In the genomic region with DNA sequence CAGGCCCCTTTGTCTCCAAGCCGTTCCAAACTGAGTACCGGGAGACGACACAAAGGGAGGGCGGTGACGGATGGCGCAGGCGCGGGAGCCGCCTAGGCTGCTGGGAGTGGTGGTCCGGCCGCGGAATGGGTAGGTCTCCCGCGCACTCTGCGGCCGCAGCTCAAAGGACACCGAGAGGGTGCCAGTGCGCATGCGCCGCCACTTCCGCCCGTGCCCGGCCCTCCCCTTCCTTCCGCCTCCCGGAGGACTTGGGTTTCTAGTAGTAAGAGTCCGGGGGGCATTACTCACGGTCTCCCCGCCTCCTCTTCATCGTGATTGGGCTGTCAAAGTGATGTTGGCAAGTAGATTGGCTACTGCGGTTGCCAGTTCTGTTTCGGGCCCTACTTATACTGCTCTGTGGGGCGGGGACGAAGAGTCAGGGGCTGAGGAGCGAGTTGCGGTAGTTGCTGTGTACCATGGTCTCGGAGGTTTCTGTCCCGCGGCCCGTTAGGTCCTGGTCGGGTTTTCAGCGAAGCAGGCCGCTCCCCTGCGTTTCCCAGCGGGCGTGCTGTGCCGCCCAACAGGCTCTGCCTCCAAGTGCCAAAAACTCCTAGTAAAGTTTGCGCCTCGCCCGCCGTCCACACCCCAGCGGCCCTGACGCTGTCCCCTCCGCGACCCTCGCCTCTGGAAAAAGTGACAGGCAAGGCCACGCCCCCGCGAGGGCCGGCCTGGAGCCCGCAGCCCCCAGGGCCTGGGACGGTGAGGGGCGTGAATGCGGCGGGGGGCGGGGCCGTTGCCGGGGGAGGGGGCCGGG, we compare ENCODE assay signal across 1 cellular context.
TF ChIP-seq lines count a peak whose summit lies in the region.

No MANE protein-coding gene starts in this region.

TF ChIP-seq in HepG2, 621 proteins besides CTCF, POLR2A, EP300 and RAD21 (continued from another document and continues in another):
- TF ChIP-seq, protein P1, sequence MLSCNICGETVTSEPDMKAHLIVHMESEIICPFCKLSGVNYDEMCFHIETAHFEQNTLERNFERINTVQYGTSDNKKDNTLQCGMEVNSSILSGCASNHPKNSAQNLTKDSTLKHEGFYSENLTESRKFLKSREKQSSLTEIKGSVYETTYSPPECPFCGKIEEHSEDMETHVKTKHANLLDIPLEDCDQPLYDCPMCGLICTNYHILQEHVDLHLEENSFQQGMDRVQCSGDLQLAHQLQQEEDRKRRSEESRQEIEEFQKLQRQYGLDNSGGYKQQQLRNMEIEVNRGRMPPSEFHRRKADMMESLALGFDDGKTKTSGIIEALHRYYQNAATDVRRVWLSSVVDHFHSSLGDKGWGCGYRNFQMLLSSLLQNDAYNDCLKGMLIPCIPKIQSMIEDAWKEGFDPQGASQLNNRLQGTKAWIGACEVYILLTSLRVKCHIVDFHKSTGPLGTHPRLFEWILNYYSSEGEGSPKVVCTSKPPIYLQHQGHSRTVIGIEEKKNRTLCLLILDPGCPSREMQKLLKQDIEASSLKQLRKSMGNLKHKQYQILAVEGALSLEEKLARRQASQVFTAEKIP (CRISPR knock-in tag; IDR thresholded peaks at IDR 0.05; ENCODE audit: borderline replicate concordance) = no peak
- TF ChIP-seq SRSF1 (optimal IDR thresholded peaks at IDR 0.05; ENCODE audit: low read depth, low read length) = peak; percentile 96
- no peak for TF ChIP-seq FOXK2 (IDR thresholded peaks at IDR 0.05)
- TF ChIP-seq RNF2 (conservative IDR thresholded peaks at IDR 0.05; ENCODE audit: low read depth) = peak; percentile 72; the same call in 1 of the 2 replicates
- TF ChIP-seq SSRP1 (CRISPR knock-in tag; IDR thresholded peaks at IDR 0.05) = peak; percentile 90
- TF ChIP-seq ZNF335 (CRISPR knock-in tag; IDR thresholded peaks at IDR 0.05) = 0 out of 2 replicates have a peak, but pooled peaks have one; percentile 13
- no peak for TF ChIP-seq ZNF570 (CRISPR knock-in tag; IDR thresholded peaks at IDR 0.05; ENCODE audit: borderline replicate concordance)
- TF ChIP-seq TEAD3 (CRISPR knock-in tag; optimal IDR thresholded peaks at IDR 0.05; ENCODE audit: borderline replicate concordance) = peak; percentile 1
- peak; percentile 17 for TF ChIP-seq FOSL2 (CRISPR knock-in tag; IDR thresholded peaks at IDR 0.05)
- TF ChIP-seq SUZ12 (IDR thresholded peaks at IDR 0.05; ENCODE audit: low read depth, low read length) = peak; percentile 50; the same call in 1 of the 2 replicates
- peak; percentile 92; the same call in 1 of the 2 replicates for TF ChIP-seq NFKB2 (CRISPR knock-in tag; IDR thresholded peaks at IDR 0.05; ENCODE audit: borderline replicate concordance)
- no peak for TF ChIP-seq FOXC1 (CRISPR knock-in tag; IDR thresholded peaks at IDR 0.05; ENCODE audit: borderline replicate concordance)
- peak; percentile 29; the same call in 1 of the 2 replicates for TF ChIP-seq KMT2A (CRISPR knock-in tag; IDR thresholded peaks at IDR 0.05)
- TF ChIP-seq CREM (IDR thresholded peaks at IDR 0.05) = peak; percentile 54; the same call in 1 of the 2 replicates
- TF ChIP-seq CREM (CRISPR knock-in tag; IDR thresholded peaks at IDR 0.05) = no peak
- no peak for TF ChIP-seq CHD2 (IDR thresholded peaks at IDR 0.05; ENCODE audit: low read depth, low read length)
- TF ChIP-seq MTF2 (CRISPR knock-in tag; IDR thresholded peaks at IDR 0.05; ENCODE audit: borderline replicate concordance) = no peak
- TF ChIP-seq DR1 (CRISPR knock-in tag; IDR thresholded peaks at IDR 0.05) = peak; percentile 98
- TF ChIP-seq CAMTA2 (CRISPR knock-in tag; IDR thresholded peaks at IDR 0.05; ENCODE audit: borderline replicate concordance) = no peak
- TF ChIP-seq, protein P2, sequence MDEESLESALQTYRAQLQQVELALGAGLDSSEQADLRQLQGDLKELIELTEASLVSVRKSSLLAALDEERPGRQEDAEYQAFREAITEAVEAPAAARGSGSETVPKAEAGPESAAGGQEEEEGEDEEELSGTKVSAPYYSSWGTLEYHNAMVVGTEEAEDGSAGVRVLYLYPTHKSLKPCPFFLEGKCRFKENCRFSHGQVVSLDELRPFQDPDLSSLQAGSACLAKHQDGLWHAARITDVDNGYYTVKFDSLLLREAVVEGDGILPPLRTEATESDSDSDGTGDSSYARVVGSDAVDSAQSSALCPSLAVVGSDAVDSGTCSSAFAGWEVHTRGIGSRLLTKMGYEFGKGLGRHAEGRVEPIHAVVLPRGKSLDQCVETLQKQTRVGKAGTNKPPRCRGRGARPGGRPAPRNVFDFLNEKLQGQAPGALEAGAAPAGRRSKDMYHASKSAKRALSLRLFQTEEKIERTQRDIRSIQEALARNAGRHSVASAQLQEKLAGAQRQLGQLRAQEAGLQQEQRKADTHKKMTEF (CRISPR knock-in tag; IDR thresholded peaks at IDR 0.05) = peak; percentile 82
- TF ChIP-seq GATA4 (IDR thresholded peaks at IDR 0.05; ENCODE audit: borderline replicate concordance, low read depth) = peak; percentile 86
- no peak for TF ChIP-seq IRX3 (CRISPR knock-in tag; IDR thresholded peaks at IDR 0.05; ENCODE audit: borderline replicate concordance, low read depth)
- peak; percentile 79 for TF ChIP-seq RBM39 (IDR thresholded peaks at IDR 0.05; ENCODE audit: low read depth, low read length, poor library complexity, severe bottlenecking)
- no peak for TF ChIP-seq SOX6 (IDR thresholded peaks at IDR 0.05)
- TF ChIP-seq SOX6 (CRISPR knock-in tag; IDR thresholded peaks at IDR 0.05) = no peak; the same call in none of the 2 replicates
- TF ChIP-seq ZNF720 (CRISPR knock-in tag; IDR thresholded peaks at IDR 0.05) = no peak
- TF ChIP-seq ZNF724P (CRISPR knock-in tag; IDR thresholded peaks at IDR 0.05; ENCODE audit: borderline replicate concordance) = 0 out of 2 replicates have a peak, but pooled peaks have one; percentile 62
- no peak for TF ChIP-seq NFATC3 (CRISPR knock-in tag; IDR thresholded peaks at IDR 0.05)
- TF ChIP-seq, protein P3, sequence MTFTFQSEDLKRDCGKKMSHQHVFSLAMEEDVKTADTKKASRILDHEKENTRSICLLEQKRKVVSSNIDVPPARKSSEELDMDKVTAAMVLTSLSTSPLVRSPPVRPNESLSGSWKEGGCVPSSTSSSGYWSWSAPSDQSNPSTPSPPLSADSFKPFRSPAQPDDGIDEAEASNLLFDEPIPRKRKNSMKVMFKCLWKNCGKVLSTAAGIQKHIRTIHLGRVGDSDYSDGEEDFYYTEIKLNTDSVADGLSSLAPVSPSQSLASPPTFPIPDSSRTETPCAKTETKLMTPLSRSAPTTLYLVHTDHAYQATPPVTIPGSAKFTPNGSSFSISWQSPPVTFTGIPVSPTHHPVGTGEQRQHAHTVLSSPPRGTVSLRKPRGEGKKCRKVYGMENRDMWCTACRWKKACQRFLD (CRISPR knock-in tag; IDR thresholded peaks at IDR 0.05; ENCODE audit: borderline replicate concordance) = peak; percentile 53; the same call in 1 of the 2 replicates
- no peak for TF ChIP-seq ZNF629 (CRISPR knock-in tag; conservative IDR thresholded peaks at IDR 0.05)
- peak; percentile 78; the same call in 1 of the 2 replicates for TF ChIP-seq TAF1 (CRISPR knock-in tag; IDR thresholded peaks at IDR 0.05)
- TF ChIP-seq ZNF160 (CRISPR knock-in tag; IDR thresholded peaks at IDR 0.05) = no peak
- TF ChIP-seq TCF7 (IDR thresholded peaks at IDR 0.05; ENCODE audit: low read depth) = peak; percentile 33; the same call in 1 of the 2 replicates
- TF ChIP-seq ZNF766 (CRISPR knock-in tag; IDR thresholded peaks at IDR 0.05; ENCODE audit: borderline replicate concordance) = peak; percentile 67; the same call in 1 of the 2 replicates
- TF ChIP-seq ZNF496 (CRISPR knock-in tag; IDR thresholded peaks at IDR 0.05; ENCODE audit: insufficient replicate concordance) = no peak
- peak; percentile 65 for TF ChIP-seq PHF20 (CRISPR knock-in tag; IDR thresholded peaks at IDR 0.05)
- TF ChIP-seq, protein P4, sequence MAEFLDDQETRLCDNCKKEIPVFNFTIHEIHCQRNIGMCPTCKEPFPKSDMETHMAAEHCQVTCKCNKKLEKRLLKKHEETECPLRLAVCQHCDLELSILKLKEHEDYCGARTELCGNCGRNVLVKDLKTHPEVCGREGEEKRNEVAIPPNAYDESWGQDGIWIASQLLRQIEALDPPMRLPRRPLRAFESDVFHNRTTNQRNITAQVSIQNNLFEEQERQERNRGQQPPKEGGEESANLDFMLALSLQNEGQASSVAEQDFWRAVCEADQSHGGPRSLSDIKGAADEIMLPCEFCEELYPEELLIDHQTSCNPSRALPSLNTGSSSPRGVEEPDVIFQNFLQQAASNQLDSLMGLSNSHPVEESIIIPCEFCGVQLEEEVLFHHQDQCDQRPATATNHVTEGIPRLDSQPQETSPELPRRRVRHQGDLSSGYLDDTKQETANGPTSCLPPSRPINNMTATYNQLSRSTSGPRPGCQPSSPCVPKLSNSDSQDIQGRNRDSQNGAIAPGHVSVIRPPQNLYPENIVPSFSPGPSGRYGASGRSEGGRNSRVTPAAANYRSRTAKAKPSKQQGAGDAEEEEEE (CRISPR knock-in tag; IDR thresholded peaks at IDR 0.05; ENCODE audit: borderline replicate concordance) = 0 out of 2 replicates have a peak, but pooled peaks have one; percentile 22
- no peak for TF ChIP-seq LCORL (IDR thresholded peaks at IDR 0.05)
- no peak; the same call in 1 of the 2 replicates for TF ChIP-seq LCORL (CRISPR knock-in tag; IDR thresholded peaks at IDR 0.05)
- TF ChIP-seq, protein P5, sequence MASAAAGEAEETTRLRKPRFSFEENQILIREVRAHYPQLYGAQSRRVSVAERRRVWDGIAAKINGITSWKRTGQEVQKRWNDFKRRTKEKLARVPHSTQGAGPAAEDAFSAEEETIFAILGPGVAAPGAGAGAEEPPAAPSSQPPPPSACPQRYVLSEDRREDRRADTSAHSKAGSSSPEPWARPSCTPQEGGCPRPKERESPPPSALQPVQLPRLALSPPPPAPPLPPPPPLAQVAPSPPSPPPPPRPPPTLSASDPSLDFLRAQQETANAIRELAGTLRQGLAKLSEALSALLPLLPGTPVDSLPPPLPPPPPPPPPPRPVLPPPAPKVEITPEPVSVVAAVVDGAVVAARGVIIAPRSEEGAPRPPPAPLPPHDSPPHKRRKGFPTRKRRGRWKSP (CRISPR knock-in tag; IDR thresholded peaks at IDR 0.05) = peak; percentile 59; the same call in 1 of the 2 replicates
- TF ChIP-seq MED1 (CRISPR knock-in tag; IDR thresholded peaks at IDR 0.05) = peak; percentile 62
- peak; percentile 77; the same call in 1 of the 2 replicates for TF ChIP-seq ETV5 (CRISPR knock-in tag; IDR thresholded peaks at IDR 0.05; ENCODE audit: borderline replicate concordance)
- TF ChIP-seq ZSCAN21 (CRISPR knock-in tag; IDR thresholded peaks at IDR 0.05; ENCODE audit: borderline replicate concordance) = peak; percentile 82; the same call in 1 of the 2 replicates
- peak; percentile 37; the same call in 1 of the 2 replicates for TF ChIP-seq FOXK1 (CRISPR knock-in tag; IDR thresholded peaks at IDR 0.05; ENCODE audit: borderline replicate concordance, low read depth)
- TF ChIP-seq HOXD1 (CRISPR knock-in tag; IDR thresholded peaks at IDR 0.05) = peak; percentile 44; the same call in 1 of the 2 replicates
- TF ChIP-seq, protein P6, sequence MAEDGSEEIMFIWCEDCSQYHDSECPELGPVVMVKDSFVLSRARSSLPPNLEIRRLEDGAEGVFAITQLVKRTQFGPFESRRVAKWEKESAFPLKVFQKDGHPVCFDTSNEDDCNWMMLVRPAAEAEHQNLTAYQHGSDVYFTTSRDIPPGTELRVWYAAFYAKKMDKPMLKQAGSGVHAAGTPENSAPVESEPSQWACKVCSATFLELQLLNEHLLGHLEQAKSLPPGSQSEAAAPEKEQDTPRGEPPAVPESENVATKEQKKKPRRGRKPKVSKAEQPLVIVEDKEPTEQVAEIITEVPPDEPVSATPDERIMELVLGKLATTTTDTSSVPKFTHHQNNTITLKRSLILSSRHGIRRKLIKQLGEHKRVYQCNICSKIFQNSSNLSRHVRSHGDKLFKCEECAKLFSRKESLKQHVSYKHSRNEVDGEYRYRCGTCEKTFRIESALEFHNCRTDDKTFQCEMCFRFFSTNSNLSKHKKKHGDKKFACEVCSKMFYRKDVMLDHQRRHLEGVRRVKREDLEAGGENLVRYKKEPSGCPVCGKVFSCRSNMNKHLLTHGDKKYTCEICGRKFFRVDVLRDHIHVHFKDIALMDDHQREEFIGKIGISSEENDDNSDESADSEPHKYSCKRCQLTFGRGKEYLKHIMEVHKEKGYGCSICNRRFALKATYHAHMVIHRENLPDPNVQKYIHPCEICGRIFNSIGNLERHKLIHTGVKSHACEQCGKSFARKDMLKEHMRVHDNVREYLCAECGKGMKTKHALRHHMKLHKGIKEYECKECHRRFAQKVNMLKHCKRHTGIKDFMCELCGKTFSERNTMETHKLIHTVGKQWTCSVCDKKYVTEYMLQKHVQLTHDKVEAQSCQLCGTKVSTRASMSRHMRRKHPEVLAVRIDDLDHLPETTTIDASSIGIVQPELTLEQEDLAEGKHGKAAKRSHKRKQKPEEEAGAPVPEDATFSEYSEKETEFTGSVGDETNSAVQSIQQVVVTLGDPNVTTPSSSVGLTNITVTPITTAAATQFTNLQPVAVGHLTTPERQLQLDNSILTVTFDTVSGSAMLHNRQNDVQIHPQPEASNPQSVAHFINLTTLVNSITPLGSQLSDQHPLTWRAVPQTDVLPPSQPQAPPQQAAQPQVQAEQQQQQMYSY (CRISPR knock-in tag; IDR thresholded peaks at IDR 0.05) = peak; percentile 48; the same call in 1 of the 2 replicates
- TF ChIP-seq RBM22 (optimal IDR thresholded peaks at IDR 0.05; ENCODE audit: low read length) = peak; percentile 53
- no peak for TF ChIP-seq ONECUT2 (CRISPR knock-in tag; IDR thresholded peaks at IDR 0.05)
- TF ChIP-seq ZNF589 (CRISPR knock-in tag; conservative IDR thresholded peaks at IDR 0.05) = no peak
- peak; percentile 60; the same call in 1 of the 2 replicates for TF ChIP-seq ZNF619 (CRISPR knock-in tag; IDR thresholded peaks at IDR 0.05)
- TF ChIP-seq ZNF768 (CRISPR knock-in tag; IDR thresholded peaks at IDR 0.05) = peak; percentile 48; the same call in 1 of the 2 replicates
- TF ChIP-seq, protein P7, sequence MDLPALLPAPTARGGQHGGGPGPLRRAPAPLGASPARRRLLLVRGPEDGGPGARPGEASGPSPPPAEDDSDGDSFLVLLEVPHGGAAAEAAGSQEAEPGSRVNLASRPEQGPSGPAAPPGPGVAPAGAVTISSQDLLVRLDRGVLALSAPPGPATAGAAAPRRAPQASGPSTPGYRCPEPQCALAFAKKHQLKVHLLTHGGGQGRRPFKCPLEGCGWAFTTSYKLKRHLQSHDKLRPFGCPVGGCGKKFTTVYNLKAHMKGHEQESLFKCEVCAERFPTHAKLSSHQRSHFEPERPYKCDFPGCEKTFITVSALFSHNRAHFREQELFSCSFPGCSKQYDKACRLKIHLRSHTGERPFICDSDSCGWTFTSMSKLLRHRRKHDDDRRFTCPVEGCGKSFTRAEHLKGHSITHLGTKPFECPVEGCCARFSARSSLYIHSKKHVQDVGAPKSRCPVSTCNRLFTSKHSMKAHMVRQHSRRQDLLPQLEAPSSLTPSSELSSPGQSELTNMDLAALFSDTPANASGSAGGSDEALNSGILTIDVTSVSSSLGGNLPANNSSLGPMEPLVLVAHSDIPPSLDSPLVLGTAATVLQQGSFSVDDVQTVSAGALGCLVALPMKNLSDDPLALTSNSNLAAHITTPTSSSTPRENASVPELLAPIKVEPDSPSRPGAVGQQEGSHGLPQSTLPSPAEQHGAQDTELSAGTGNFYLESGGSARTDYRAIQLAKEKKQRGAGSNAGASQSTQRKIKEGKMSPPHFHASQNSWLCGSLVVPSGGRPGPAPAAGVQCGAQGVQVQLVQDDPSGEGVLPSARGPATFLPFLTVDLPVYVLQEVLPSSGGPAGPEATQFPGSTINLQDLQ (CRISPR knock-in tag; IDR thresholded peaks at IDR 0.05) = no peak
- TF ChIP-seq, protein P8, sequence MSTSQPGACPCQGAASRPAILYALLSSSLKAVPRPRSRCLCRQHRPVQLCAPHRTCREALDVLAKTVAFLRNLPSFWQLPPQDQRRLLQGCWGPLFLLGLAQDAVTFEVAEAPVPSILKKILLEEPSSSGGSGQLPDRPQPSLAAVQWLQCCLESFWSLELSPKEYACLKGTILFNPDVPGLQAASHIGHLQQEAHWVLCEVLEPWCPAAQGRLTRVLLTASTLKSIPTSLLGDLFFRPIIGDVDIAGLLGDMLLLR (CRISPR knock-in tag; IDR thresholded peaks at IDR 0.05) = no peak
- 0 out of 2 replicates have a peak, but pooled peaks have one; percentile 23 for TF ChIP-seq AKAP8 (CRISPR knock-in tag; IDR thresholded peaks at IDR 0.05)
